17 cellular contexts compared by ENCODE assay signal in genomic region chr10:44477021-44477420, GRCh38.
DNase-seq lines count a peak whose midpoint lies in the region; TF ChIP-seq lines count a peak whose summit lies in the region.
"Had no signal": no experiment of that assay in that cellular context is flagged by ENCODE, and none has a peak within 500 bp of the region (broad histone marks: within the 10 kb centered on the region; RNA-seq: fewer than 3 reads in every experiment).

No MANE protein-coding gene starts in this region.

- H3K4me3 Mint-ChIP-seq in nephron progenitor cell, result no peak overlapping the region
- H3K4me3 Mint-ChIP-seq: activated B cell treated with CpG ODN at 0.5 μM for 24 hours; activated T-helper 1 cell treated with anti-CD3 and anti-CD28 coated beads, Interleukin-12 subunit alpha, Interleukin-12 subunit beta, Interleukin-2, Interleukin-4 antibody, amounts not matched to agents 30 ng/mL and 10 ng/mL and 1 ng/mL, durations not matched to agents 14 hours and 24 hours and 36 hours; neural crest cell had no signal

- peaks cover 69% of the 10 kb centered on the region for H3K4me1 Mint-ChIP-seq in nephron progenitor cell
- H3K4me1 Mint-ChIP-seq: activated B cell treated with CpG ODN at 0.5 μM for 24 hours, IgD-negative memory B cell, neural crest cell had no signal

- H3K27ac Mint-ChIP-seq in nephron progenitor cell, result peak overlapping the region; percentile 73
- H3K27ac Mint-ChIP-seq: activated B cell treated with CpG ODN at 0.5 μM for 24 hours; activated T-helper 1 cell treated with anti-CD3 and anti-CD28 coated beads, Interleukin-12 subunit alpha, Interleukin-12 subunit beta, Interleukin-2, Interleukin-4 antibody, amounts not matched to agents 30 ng/mL and 10 ng/mL and 1 ng/mL, durations not matched to agents 14 hours and 24 hours and 36 hours; IgD-negative memory B cell had no signal

- no peak overlapping the region for H3K4me3 ChIP-seq in AG09309 (ENCODE audit: control insufficient read depth, low read depth, low read length)

- peaks cover 4% of the 10 kb centered on the region for H3K27me3 Mint-ChIP-seq in nephron progenitor cell (ENCODE audit: low read depth, poor library complexity)
- H3K27me3 Mint-ChIP-seq: activated B cell treated with CpG ODN at 0.5 μM for 24 hours, IgD-negative memory B cell had no signal

- H3K9me3 Mint-ChIP-seq in nephron progenitor cell, result peaks cover 16% of the 10 kb centered on the region
- H3K9me3 Mint-ChIP-seq: activated B cell treated with CpG ODN at 0.5 μM for 24 hours; activated T-helper 1 cell treated with anti-CD3 and anti-CD28 coated beads, Interleukin-12 subunit alpha, Interleukin-12 subunit beta, Interleukin-2, Interleukin-4 antibody, amounts not matched to agents 30 ng/mL and 10 ng/mL and 1 ng/mL, durations not matched to agents 14 hours and 24 hours and 36 hours; neural crest cell had no signal

- H3K36me3 Mint-ChIP-seq in nephron progenitor cell (ENCODE audit: low read depth), result no peaks in the 10 kb centered on the region
- H3K36me3 Mint-ChIP-seq: IgD-negative memory B cell had no signal

- TF ChIP-seq CTCF in AG09309 (IDR thresholded peaks at IDR 0.05; ENCODE audit: control insufficient read depth, insufficient read depth, low read depth, low read length, missing control alignments) (no peak), nephron progenitor cell (IDR thresholded peaks at IDR 0.05) (no peak)

- DNase-seq in AG09309 (ENCODE audit: low read depth), result peak; percentile 55
- peak; percentile 13 for DNase-seq in LHCN-M2 (ENCODE audit: low read depth)
- DNase-seq in fibroblast of peridontal ligament (ENCODE audit: extremely low read depth), result peak; percentile 56
- DNase-seq in nephron progenitor cell, result no peak
- no peak for DNase-seq in central memory CD4-positive, alpha-beta T cell
- no peak for DNase-seq in NCI-H2029 (lab: John Stamatoyannopoulos, UW)
- DNase-seq in iPS-NIHi7 (ENCODE audit: extremely low spot score), result no peak
- DNase-seq in amygdala (lab: John Stamatoyannopoulos, UW), result no peak
- DNase-seq: activated B cell treated with CpG ODN at 0.5 μM for 24 hours, AML-193, cerebellar nuclear complex, mammary epithelial cell, NCI-H748 treated with DMSO at 0.1 percent for 48 hours, PC-3 had no signal

Comparison
In these comparisons a context has a peak if more than half of its experiments do, and no peak if none do; other contexts are left out.
1. DNase-seq: peak in AG09309 (single experiment), LHCN-M2 (single experiment) and fibroblast of peridontal ligament (single experiment); none in nephron progenitor cell (single experiment), central memory CD4-positive, alpha-beta T cell (single experiment), NCI-H2029 (single experiment), iPS-NIHi7 (single experiment) and amygdala (0 of 56).